ENCODE assay signal across 13 cellular contexts in the genomic region with DNA sequence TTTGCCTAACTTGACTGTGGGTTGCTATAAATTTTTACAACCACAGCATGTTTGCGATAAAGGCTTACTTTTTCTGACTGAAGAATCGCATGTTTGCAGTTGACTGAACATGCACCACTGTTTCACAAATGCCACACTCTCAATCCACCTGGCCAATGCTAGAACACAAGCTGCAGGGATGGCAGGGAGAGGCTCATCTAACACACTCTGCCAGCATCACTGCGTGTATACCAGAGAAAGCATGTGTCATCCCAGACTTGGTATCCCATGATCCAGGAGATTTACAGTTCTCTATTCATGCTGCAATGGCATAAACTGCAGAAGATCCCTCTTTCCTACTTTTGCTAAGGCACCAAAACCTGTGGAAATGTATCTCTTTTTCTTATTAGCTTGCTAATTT.
"Had no signal": no experiment of that assay in that cellular context is flagged by ENCODE, and none has a peak within 500 bp of the region (broad histone marks: within the 10 kb centered on the region; RNA-seq: fewer than 3 reads in every experiment).

No MANE protein-coding gene starts in this region.

- H3K27me3 ChIP-seq: spleen, testis had no signal

- ATAC-seq: esophagus mucosa; sciatic nerve; stimulated activated naive B cell treated with anti-CD40 and anti-IgM and Interleukin-4, amounts not matched to agents 10 μg/mL and 1 μg/mL and 100 μg/mL, for 72 hours had no signal

- H3K27ac ChIP-seq: prostate gland, spleen, testis, VCaP had no signal

- H3K27me3 Mint-ChIP-seq: stimulated activated naive B cell treated with anti-CD40 and anti-IgM and Interleukin-4, amounts not matched to agents 10 μg/mL and 1 μg/mL and 100 μg/mL, for 72 hours had no signal

- DNase-seq: activated CD4-positive, alpha-beta T cell treated with anti-CD3 and anti-CD28 coated beads for 4 hours; activated effector memory CD4-positive, alpha-beta T cell treated with Interleukin-2 at 50 U/mL for 16 hours; dermis blood vessel endothelial cell; glutamatergic neuron; spleen; stimulated activated CD4-positive, alpha-beta T cell treated with anti-CD3 and anti-CD28 coated beads, Interleukin-1b, Interleukin-23, amount 100 ng/mL, for 48 hours; stimulated activated naive B cell treated with anti-CD40 and anti-IgM and Interleukin-4, amounts not matched to agents 10 μg/mL and 1 μg/mL and 100 μg/mL, for 72 hours; T1000; testis had no signal

- H3K27ac Mint-ChIP-seq: stimulated activated naive B cell treated with anti-CD40 and anti-IgM and Interleukin-4, amounts not matched to agents 10 μg/mL and 1 μg/mL and 100 μg/mL, for 72 hours had no signal

- H3K4me3 Mint-ChIP-seq: stimulated activated naive B cell treated with anti-CD40 and anti-IgM and Interleukin-4, amounts not matched to agents 10 μg/mL and 1 μg/mL and 100 μg/mL, for 72 hours had no signal

- H3K4me3 ChIP-seq: prostate gland, spleen, testis had no signal

- H3K4me1 ChIP-seq: prostate gland, testis had no signal

- H3K9me3 ChIP-seq: prostate gland, spleen, testis had no signal
